10 cellular contexts compared by ENCODE assay signal in the genomic region with DNA sequence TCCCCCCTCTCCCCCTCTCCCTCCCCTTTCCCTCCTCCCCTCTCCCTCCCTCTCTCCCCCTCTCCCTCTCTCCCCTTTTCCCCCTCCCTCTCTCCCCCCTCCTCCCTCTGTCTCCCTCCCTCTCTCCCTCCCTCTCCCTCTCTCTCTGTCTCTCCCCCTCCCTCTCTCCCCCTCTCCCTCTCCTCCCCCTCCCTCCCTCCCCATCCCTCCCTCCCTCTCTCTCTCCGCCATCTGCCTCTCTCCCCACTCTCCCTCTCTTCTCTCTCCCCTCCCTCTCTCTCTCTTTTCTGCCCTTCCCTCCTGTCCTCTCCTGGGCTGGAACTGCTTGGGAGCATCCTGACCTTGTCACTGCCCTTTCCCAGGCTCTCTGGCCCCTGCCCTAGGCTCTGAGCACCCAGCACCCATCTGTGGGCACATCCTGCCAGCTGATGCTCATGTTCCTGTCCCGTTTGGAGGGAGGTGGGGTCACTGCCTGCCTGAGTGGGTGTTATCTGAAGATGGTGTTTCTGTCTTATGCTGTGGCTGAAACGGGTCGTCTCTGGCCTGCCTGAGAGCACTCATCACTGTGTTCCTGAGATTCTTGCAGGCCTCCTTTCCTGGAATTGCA. TPM values are rescaled to one million over a fixed set of nuclear protein-coding genes. Genes with fewer than 3 reads are reported as not detected.
A peak's percentile ranks its signal among the peaks of the same experiment; 100 is the strongest.
DNase-seq lines count a peak whose midpoint lies in the region; ATAC-seq and TF ChIP-seq lines count a peak whose summit lies in the region.
"Had no signal": no experiment of that assay in that cellular context is flagged by ENCODE, and none has a peak within 500 bp of the region (broad histone marks: within the 10 kb centered on the region; RNA-seq: fewer than 3 reads in every experiment).

No MANE protein-coding gene starts in this region.

- peak in 1 of 3 donors; percentile 20 for DNase-seq in CD4-positive, CD25-positive, alpha-beta regulatory T cell
- DNase-seq in IMR-90 = no peak
- DNase-seq in caudate nucleus (lab: John Stamatoyannopoulos, UW) = peak in 3 of 61 donors; percentile 22 to 43 (median 34)
- DNase-seq in neuronal stem cell (ENCODE audit: low spot score) = no peak
- DNase-seq in NCI-H526 (lab: John Stamatoyannopoulos, UW) = no peak
- DNase-seq in omental fat pad (ENCODE audit: low spot score) = no peak
- no peak for DNase-seq in NCI-H82 (lab: John Stamatoyannopoulos, UW)

- H3K4me2 ChIP-seq in IMR-90 (ENCODE audit: low read depth, low read length) (no peak overlapping the region), neuronal stem cell (ENCODE audit: insufficient read depth, low read length, poor library complexity, severe bottlenecking) (no peak overlapping the region)

- H4K5ac ChIP-seq in IMR-90 (ENCODE audit: low read depth, low read length) = no peak overlapping the region

- in situ Hi-C loops in IMR-90 (cut with MboI; ENCODE audit: low sequenced_read_pairs) = no loop called here

- H3K4me1 ChIP-seq in CD4-positive, CD25-positive, alpha-beta regulatory T cell (ENCODE audit: control insufficient read depth, insufficient read depth, low read length, poor library complexity, severe bottlenecking) = peaks cover 7% of the 10 kb centered on the region
- H3K4me1 ChIP-seq in IMR-90 (ENCODE audit: control insufficient read depth, insufficient read depth, low read length) = 0 out of 2 replicates have a peak, but pooled peaks cover 2% of the 10 kb centered on the region
- peaks cover 2 to 4% of the 10 kb centered on the region in 2 donors for H3K4me1 ChIP-seq in neuronal stem cell (ENCODE audit: control insufficient read depth in 2 of 2, insufficient read depth in 1 of 2, low read depth in 1 of 2, low read length in 2 of 2)
- H3K4me1 ChIP-seq: breast epithelium had no signal

- H3K56ac ChIP-seq in IMR-90 (ENCODE audit: extremely low read depth, insufficient read depth, low read length) = no peak overlapping the region; the same call in 1 of the 2 replicates

- H3K4me3 ChIP-seq in CD4-positive, CD25-positive, alpha-beta regulatory T cell (ENCODE audit: low read depth, low read length) = no peak overlapping the region
- H3K4me3 ChIP-seq in IMR-90 (ENCODE audit: insufficient read depth, low read depth, low read length) = no peak overlapping the region
- no peak overlapping the region for H3K4me3 ChIP-seq in neuronal stem cell (ENCODE audit: low read length in 2 of 2)
- H3K4me3 ChIP-seq: SK-N-MC had no signal

- H2BK120ac ChIP-seq in IMR-90 (ENCODE audit: low read depth, low read length) (no peak overlapping the region), neuronal stem cell (ENCODE audit: low read depth, low read length) (no peak overlapping the region)

- H2AK9ac ChIP-seq in IMR-90 (replicated peaks; ENCODE audit: low read depth, low read length, poor library complexity) = peak overlapping the region; percentile 89

- no peak overlapping the region for H3K9ac ChIP-seq in IMR-90 (ENCODE audit: low read depth, low read length)
- no peak overlapping the region for H3K9ac ChIP-seq in neuronal stem cell (ENCODE audit: low read depth, low read length, poor library complexity)

- ATAC-seq in CD4-positive, CD25-positive, alpha-beta regulatory T cell (ENCODE audit: low read depth in 2 of 2) = no peak
- ATAC-seq in IMR-90 (ENCODE audit: low read depth) = no peak
- no peak for ATAC-seq in omental fat pad (ENCODE audit: low FRiP score)

- dilution Hi-C loops in IMR-90 (cut with HindIII; ENCODE audit: low sequenced_read_pairs, unreplicated experiment) = no loop called here

- H3K4ac ChIP-seq in IMR-90 (ENCODE audit: low read depth, low read length) (peak overlapping the region; percentile 46; the same call in 1 of the 2 replicates), neuronal stem cell (ENCODE audit: low read length) (no peak overlapping the region)

- intact Hi-C loops in IMR-90 (cut with micrococcal nuclease) = no loop called here

- no peak overlapping the region for H3K23ac ChIP-seq in IMR-90 (ENCODE audit: low read depth, low read length)
- H3K23ac ChIP-seq in neuronal stem cell (ENCODE audit: low read depth, low read length, poor library complexity) = no peak overlapping the region

- BruUV-seq in IMR-90 (replicated peaks; lab: Mats Ljungman, UMichigan) = no TSS peak

- TF ChIP-seq CTCF in IMR-90 (conservative IDR thresholded peaks at IDR 0.05; ENCODE audit: low read depth, low read length) (no peak), omental fat pad (IDR thresholded peaks at IDR 0.05) (no peak)

- no peaks in the 10 kb centered on the region for H4K20me1 ChIP-seq in IMR-90 (ENCODE audit: insufficient read depth, low read length)

- WGBS in IMR-90 (ENCODE audit: extremely low coverage in 2 of 2, insufficient read length in 1 of 2), 2 experiments = 0% methylated on average over 1 of the region's 4 CpGs; no CpG with 5 or more reads in 1 of the 2 experiments
- no CpG with 5 or more reads among the region's 4 CpGs for WGBS in neuronal stem cell (ENCODE audit: extremely low coverage in 2 of 2, insufficient read length in 2 of 2, insufficient replicate concordance in 1 of 2), 2 donors

- peak overlapping the region in 1 of 4 donors; percentile 70 for H3K4me3 Mint-ChIP-seq in CD4-positive, CD25-positive, alpha-beta regulatory T cell

- no peaks in the 10 kb centered on the region for H3K9me1 ChIP-seq in IMR-90 (ENCODE audit: insufficient read depth, low read length)

- H2AK5ac ChIP-seq in IMR-90 (ENCODE audit: low read depth, low read length) (peak overlapping the region; percentile 95; the same call in 1 of the 2 replicates), neuronal stem cell (ENCODE audit: low read depth, low read length) (peak overlapping the region; percentile 76)

- no peak overlapping the region for H2BK20ac ChIP-seq in IMR-90 (ENCODE audit: low read depth, low read length)

- H2AFZ ChIP-seq in IMR-90 (replicated peaks; ENCODE audit: low read length, poor library complexity) (peak overlapping the region; percentile 65), neuronal stem cell (ENCODE audit: low read length) (no peak overlapping the region)

- H3K27ac ChIP-seq in CD4-positive, CD25-positive, alpha-beta regulatory T cell (ENCODE audit: insufficient read depth, low read length, poor library complexity, severe bottlenecking) = peak overlapping the region; percentile 76
- H3K27ac ChIP-seq in IMR-90 (ENCODE audit: insufficient read depth, low read length) (no peak overlapping the region), caudate nucleus (ENCODE audit: low read depth, low read length) (peak overlapping the region; percentile 52), neuronal stem cell (replicated peaks; ENCODE audit: low read length) (no peak overlapping the region)
- H3K27ac ChIP-seq: SK-N-MC had no signal

- TF ChIP-seq POLR2A in IMR-90 (IDR thresholded peaks at IDR 0.05; ENCODE audit: low read depth, low read length) = no peak

- peak overlapping the region; percentile 75 for H2BK12ac ChIP-seq in neuronal stem cell (ENCODE audit: low read length)

- POLR2A ChIA-PET in IMR-90 (lab: Charles Lee; ENCODE audit: unreplicated experiment) = no interaction called here

- peak overlapping the region in 1 of 3 donors; percentile 49 for H3K27ac Mint-ChIP-seq in CD4-positive, CD25-positive, alpha-beta regulatory T cell

- CTCF ChIA-PET in IMR-90 (lab: Yijun Ruan, JAX) = interaction anchor here (0.8 to 1.4 kb wide), 2 partner anchors 9 to 86 kb away, joined by 3 to 13 read pairs; no protein-coding TSS in a partner anchor

- H4K91ac ChIP-seq in IMR-90 (ENCODE audit: insufficient read depth, low read depth, low read length) (no peak overlapping the region), neuronal stem cell (ENCODE audit: low read depth, low read length, poor library complexity) (no peak overlapping the region)

- H3K79me1 ChIP-seq in IMR-90 (ENCODE audit: low read depth in 1 of 2, low read length in 2 of 2) = no peaks in the 10 kb centered on the region
- peaks cover 2% of the 10 kb centered on the region for H3K79me1 ChIP-seq in neuronal stem cell (ENCODE audit: low read depth, low read length)

- no peak for TF ChIP-seq RAD21 in IMR-90 (IDR thresholded peaks at IDR 0.05; ENCODE audit: low read length)

- H2BK5ac ChIP-seq in IMR-90 (ENCODE audit: low read depth, low read length, poor library complexity, severe bottlenecking) = peak overlapping the region; percentile 1
- H2BK5ac ChIP-seq in neuronal stem cell (ENCODE audit: low read length) = no peak overlapping the region

- H3K27me3 Mint-ChIP-seq in CD4-positive, CD25-positive, alpha-beta regulatory T cell = no peaks in the 10 kb centered on the region

- H3K36me3 Mint-ChIP-seq in CD4-positive, CD25-positive, alpha-beta regulatory T cell = no peaks in the 10 kb centered on the region

- no peaks in the 10 kb centered on the region for H3K9me3 ChIP-seq in CD4-positive, CD25-positive, alpha-beta regulatory T cell (ENCODE audit: control insufficient read depth in 2 of 2, low read length in 2 of 2)
- H3K9me3 ChIP-seq in IMR-90 (ENCODE audit: control insufficient read depth, insufficient read depth, low read length) = no peaks in the 10 kb centered on the region
- H3K9me3 ChIP-seq in neuronal stem cell (replicated peaks in 1 of 2; ENCODE audit: control insufficient read depth in 2 of 2, insufficient read depth in 1 of 2, low read depth in 1 of 2, low read length in 2 of 2) = peaks cover 3 to 8% of the 10 kb centered on the region in 2 donors
- H3K9me3 ChIP-seq: breast epithelium had no signal

- H3K14ac ChIP-seq in IMR-90 (replicated peaks; ENCODE audit: low read depth, low read length) = no peak overlapping the region
- peak overlapping the region; percentile 95 for H3K14ac ChIP-seq in neuronal stem cell (ENCODE audit: low read length)

- H4K8ac ChIP-seq in IMR-90 (ENCODE audit: low read depth in 2 of 2, low read length in 2 of 2) = no peak overlapping the region
- H4K8ac ChIP-seq in neuronal stem cell (ENCODE audit: low read depth, low read length) = no peak overlapping the region

- H2BK15ac ChIP-seq in IMR-90 (ENCODE audit: low read depth, low read length) (peak overlapping the region; percentile 92; the same call in 1 of the 3 replicates), neuronal stem cell (ENCODE audit: low read length) (no peak overlapping the region)

- H3K36me3 ChIP-seq in CD4-positive, CD25-positive, alpha-beta regulatory T cell (ENCODE audit: control insufficient read depth, insufficient read depth, low read length) = no peaks in the 10 kb centered on the region
- H3K36me3 ChIP-seq in IMR-90 (ENCODE audit: control insufficient read depth, insufficient read depth, low read length) (no peaks in the 10 kb centered on the region), neuronal stem cell (replicated peaks in 1 of 2; ENCODE audit: control insufficient read depth in 2 of 2, insufficient read depth in 2 of 2, low read length in 2 of 2) (no peaks in the 10 kb centered on the region)
- H3K36me3 ChIP-seq: breast epithelium, spleen had no signal

- no peaks in the 10 kb centered on the region for H3K9me3 Mint-ChIP-seq in CD4-positive, CD25-positive, alpha-beta regulatory T cell

- no peaks in the 10 kb centered on the region for H3K27me3 ChIP-seq in CD4-positive, CD25-positive, alpha-beta regulatory T cell (ENCODE audit: control insufficient read depth, insufficient read depth, low read length)
- no peaks in the 10 kb centered on the region for H3K27me3 ChIP-seq in IMR-90 (ENCODE audit: control insufficient read depth, insufficient read depth, low read length)
- H3K27me3 ChIP-seq in neuronal stem cell (ENCODE audit: control insufficient read depth in 3 of 3, insufficient read depth in 3 of 3, low read depth in 1 of 3, low read length in 3 of 3) = peaks cover 0 to 16% (median 5%) of the 10 kb centered on the region in 3 experiments
- H3K27me3 ChIP-seq: breast epithelium had no signal

- H3K4me1 Mint-ChIP-seq in CD4-positive, CD25-positive, alpha-beta regulatory T cell = peaks cover 0 to 11% (median 6%) of the 10 kb centered on the region in 4 donors

- H3K18ac ChIP-seq in IMR-90 (ENCODE audit: low read depth, low read length) = no peak overlapping the region
- peak overlapping the region; percentile 81 for H3K18ac ChIP-seq in neuronal stem cell (ENCODE audit: low read length)

RNA-seq across cellular contexts. Expression of a gene that starts 10.8 kb away (rescaled TPM):
- total RNA-seq in CD4-positive, CD25-positive, alpha-beta regulatory T cell = not detected
- polyA plus RNA-seq in CD4-positive, CD25-positive, alpha-beta regulatory T cell = under 1 TPM in 1 of 4 donors, not detected in 3; 0.38 TPM
- not detected in 2 replicates for total RNA-seq in IMR-90 (2012; rRNA removed)
- polyA plus RNA-seq in IMR-90 (2012; rRNA removed) = 0.19 and 0.55 TPM in 2 replicates
- polyA plus RNA-seq in IMR-90 (2012; cell fraction: cytosol; rRNA removed) = 0.16 and 0.28 TPM in 2 replicates
- 2.0 and 4.9 TPM in 2 replicates for polyA plus RNA-seq in IMR-90 (2012; cell fraction: nucleus; rRNA removed; ENCODE audit: low replicate concordance)
- 2.1 TPM for polyA plus RNA-seq in neuronal stem cell (2013, experiment 1 of 2)
- polyA plus RNA-seq in neuronal stem cell (2013, experiment 2 of 2) = 2.0 TPM
- total RNA-seq in omental fat pad = not detected

RNA-seq across cellular contexts. Expression of a gene that starts 39.7 kb away (rescaled TPM):
- 1.7 TPM for total RNA-seq in CD4-positive, CD25-positive, alpha-beta regulatory T cell
- polyA plus RNA-seq in CD4-positive, CD25-positive, alpha-beta regulatory T cell = 1 to 10 TPM; 2.5 to 9.2 (median 6.2) TPM
- total RNA-seq in IMR-90 (2012; rRNA removed) (3.1 and 3.8 TPM in 2 replicates), omental fat pad (1 to 10 TPM in 3 of 4 donors, under 1 TPM in 1; 0.96 to 8.0 (median 2.8) TPM)
- 17.2 and 23.4 TPM in 2 replicates for polyA plus RNA-seq in IMR-90 (2012; rRNA removed)
- polyA plus RNA-seq in IMR-90 (2012; cell fraction: cytosol; rRNA removed) = 28.0 and 38.2 TPM in 2 replicates
- 19.7 and 57.2 TPM in 2 replicates for polyA plus RNA-seq in IMR-90 (2012; cell fraction: nucleus; rRNA removed; ENCODE audit: low replicate concordance)
- 38.2 TPM for polyA plus RNA-seq in neuronal stem cell (2013, experiment 1 of 2)
- 37.5 TPM for polyA plus RNA-seq in neuronal stem cell (2013, experiment 2 of 2)

RNA-seq across cellular contexts. Expression of a gene that starts 46.7 kb away (rescaled TPM):
- 12.9 TPM for total RNA-seq in CD4-positive, CD25-positive, alpha-beta regulatory T cell
- 1 to 10 TPM in 2 of 4 donors, under 1 TPM in 2; 0.08 to 3.8 (median 0.83) TPM for polyA plus RNA-seq in CD4-positive, CD25-positive, alpha-beta regulatory T cell
- 208 and 222 TPM in 2 replicates for total RNA-seq in IMR-90 (2012; rRNA removed)
- polyA plus RNA-seq in IMR-90 (2012; rRNA removed) = 1,065 and 1,165 TPM in 2 replicates
- 753 and 1,846 TPM in 2 replicates for polyA plus RNA-seq in IMR-90 (2012; cell fraction: cytosol; rRNA removed)
- polyA plus RNA-seq in IMR-90 (2012; cell fraction: nucleus; rRNA removed; ENCODE audit: low replicate concordance) = 2,830 and 5,552 TPM in 2 replicates
- polyA plus RNA-seq in neuronal stem cell (2013, experiment 1 of 2) = 19.3 TPM
- 19.1 TPM for polyA plus RNA-seq in neuronal stem cell (2013, experiment 2 of 2)
- 1,000 to 10,000 TPM in 1 of 4 donors, 100 to 1,000 TPM in 3; 480 to 1,153 (median 616) TPM for total RNA-seq in omental fat pad

Comparison
In these comparisons a context has a peak if more than half of its experiments do, and no peak if none do; other contexts are left out.
1. H3K27ac ChIP-seq: peak in CD4-positive, CD25-positive, alpha-beta regulatory T cell (single experiment) and caudate nucleus (single experiment); none in IMR-90 (single experiment) and neuronal stem cell (single experiment).
2. RNA of a gene that starts 46.7 kb away (total RNA-seq): 480 to 1,153 TPM in omental fat pad and 208 to 222 TPM in IMR-90; 12.9 TPM in CD4-positive, CD25-positive, alpha-beta regulatory T cell (single experiment); every median in the first group is over 10 times any median in the second.